8 cellular contexts compared by ENCODE assay signal in the genomic region with DNA sequence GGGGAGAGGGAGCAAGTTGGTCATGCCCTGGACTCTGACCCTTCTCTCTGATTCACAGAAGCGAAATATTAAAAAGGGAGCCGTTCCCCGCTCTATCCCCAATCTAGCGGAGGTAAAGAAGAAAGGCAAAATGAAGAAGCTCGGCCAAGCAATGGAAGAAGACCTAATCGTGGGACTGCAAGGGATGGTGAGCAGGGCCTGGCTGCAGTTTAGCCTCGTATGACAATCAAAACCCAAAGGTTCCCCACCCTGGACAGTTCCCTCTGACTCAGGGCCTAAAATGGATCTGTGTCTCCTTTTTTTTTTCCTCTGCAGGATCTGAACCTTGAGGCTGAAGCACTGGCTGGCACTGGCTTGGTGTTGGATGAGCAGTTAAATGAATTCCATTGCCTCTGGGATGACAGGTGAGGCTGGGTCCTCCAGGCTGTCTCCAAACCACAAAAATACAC. TPM values are rescaled to one million over a fixed set of nuclear protein-coding genes. Genes with fewer than 3 reads are reported as not detected.
DNase-seq lines count a peak whose midpoint lies in the region; ATAC-seq and TF ChIP-seq lines count a peak whose summit lies in the region.

No MANE protein-coding gene starts in this region.

- H3K36me3 Mint-ChIP-seq in T-helper 17 cell (ENCODE audit: low read depth), result no peaks in the 10 kb centered on the region

- H3K4me1 Mint-ChIP-seq in T-helper 17 cell, result peaks cover 16% of the 10 kb centered on the region

- no peaks in the 10 kb centered on the region for H3K9me3 ChIP-seq in T-helper 17 cell (ENCODE audit: control insufficient read depth, low read length, poor library complexity, severe bottlenecking)

- peak overlapping the region; percentile 98 for H3K27ac Mint-ChIP-seq in T-helper 17 cell

- H3K4me3 ChIP-seq in GM12875 (ENCODE audit: low read depth, low read length) (peak overlapping the region; percentile 68), fibroblast of villous mesenchyme (ENCODE audit: low read depth, low read length) (peak overlapping the region; percentile 76), skeletal muscle cell (ENCODE audit: low read depth, low read length) (peak overlapping the region; percentile 68)

- TF ChIP-seq CTCF in GM12875 (IDR thresholded peaks at IDR 0.05; ENCODE audit: borderline replicate concordance, insufficient read depth, low read depth, low read length), result no peak
- TF ChIP-seq CTCF in fibroblast of villous mesenchyme (IDR thresholded peaks at IDR 0.05; ENCODE audit: insufficient read depth, low read depth, low read length), result no peak

- ATAC-seq in T-helper 17 cell, result no peak
- ATAC-seq in activated CD4-positive, CD25-positive, alpha-beta regulatory T cell treated with anti-CD3 and anti-CD28 coated beads, Interleukin-2, amount 50 U/mL, for 24 hours, result no peak

- no peaks in the 10 kb centered on the region for H3K27me3 Mint-ChIP-seq in T-helper 17 cell

- H3K4me3 Mint-ChIP-seq in T-helper 17 cell, result no peak overlapping the region

- DNase-seq in T-helper 17 cell (no peak), fibroblast of villous mesenchyme (ENCODE audit: low read depth) (no peak), skeletal muscle cell (ENCODE audit: low read depth) (no peak), NCI-H2107 treated with DMSO at 0.1 percent for 48 hours (lab: John Stamatoyannopoulos, UW; ENCODE audit: unreplicated experiment) (no peak), NCI-H2081 treated with DMSO at 0.1 percent for 48 hours (lab: John Stamatoyannopoulos, UW) (no peak), SK-N-DZ (ENCODE audit: low spot score) (no peak)

RNA-seq across cellular contexts. Expression of gene HDAC6, which starts 1.0 kb away (rescaled TPM):
- total RNA-seq in T-helper 17 cell (10 to 100 TPM; 83.4 to 84.4 TPM), fibroblast of villous mesenchyme (22.5 and 29.4 TPM in 2 replicates)
- 47.6 and 57.1 TPM in 2 replicates for polyA plus RNA-seq in SK-N-DZ (2014; cell fraction: cytosol; rRNA removed)
- 393 and 450 TPM in 2 replicates for polyA plus RNA-seq in SK-N-DZ (2014; cell fraction: nucleus; rRNA removed)

RNA-seq across cellular contexts. Expression of gene GATA1, which starts 16.4 kb away (rescaled TPM):
- 1 to 10 TPM in 1 of 2 donors, under 1 TPM in 1; 0.32 to 7.6 TPM for total RNA-seq in T-helper 17 cell
- not detected in 2 replicates for total RNA-seq in fibroblast of villous mesenchyme
- not detected in 2 replicates for polyA plus RNA-seq in SK-N-DZ (2014; cell fraction: cytosol; rRNA removed)
- not detected in 2 replicates for polyA plus RNA-seq in SK-N-DZ (2014; cell fraction: nucleus; rRNA removed)

RNA-seq across cellular contexts. Expression of gene ERAS, which starts 23.5 kb away (rescaled TPM):
- not detected for total RNA-seq in T-helper 17 cell
- total RNA-seq in fibroblast of villous mesenchyme, result not detected in 2 replicates
- 0.32 TPM in 1 of 2 replicates, not detected in the other for polyA plus RNA-seq in SK-N-DZ (2014; cell fraction: cytosol; rRNA removed)
- 3.2 and 5.2 TPM in 2 replicates for polyA plus RNA-seq in SK-N-DZ (2014; cell fraction: nucleus; rRNA removed)

RNA-seq across cellular contexts. Expression of gene PCSK1N, which starts 32.6 kb away (rescaled TPM):
- total RNA-seq in T-helper 17 cell, result 10 to 100 TPM in 1 of 2 donors, 1 to 10 TPM in 1; 9.6 to 14.2 TPM
- 0.32 TPM in 1 of 2 replicates, not detected in the other for total RNA-seq in fibroblast of villous mesenchyme
- polyA plus RNA-seq in SK-N-DZ (2014; cell fraction: cytosol; rRNA removed), result 65.2 and 80.9 TPM in 2 replicates
- 28.7 and 37.3 TPM in 2 replicates for polyA plus RNA-seq in SK-N-DZ (2014; cell fraction: nucleus; rRNA removed)

RNA-seq across cellular contexts. Expression of gene GLOD5, which starts 41.3 kb away (rescaled TPM):
- not detected for total RNA-seq in T-helper 17 cell
- not detected in 2 replicates for total RNA-seq in fibroblast of villous mesenchyme
- not detected in 2 replicates for polyA plus RNA-seq in SK-N-DZ (2014; cell fraction: cytosol; rRNA removed)
- not detected in 2 replicates for polyA plus RNA-seq in SK-N-DZ (2014; cell fraction: nucleus; rRNA removed)
